ENCODE assay signal across 2 cellular contexts in genomic region chr16:71896688-71897368, GRCh38.
TF ChIP-seq lines count a peak whose summit lies in the region.

No MANE protein-coding gene starts in this region.

TF ChIP-seq in SK-N-SH, 30 proteins besides CTCF, POLR2A, EP300 and RAD21 (continued from another document):
- TF ChIP-seq PBX3 (IDR thresholded peaks at IDR 0.05), result no peak
- TF ChIP-seq TCF12 (IDR thresholded peaks at IDR 0.05), result no peak
- TF ChIP-seq, protein P1, sequence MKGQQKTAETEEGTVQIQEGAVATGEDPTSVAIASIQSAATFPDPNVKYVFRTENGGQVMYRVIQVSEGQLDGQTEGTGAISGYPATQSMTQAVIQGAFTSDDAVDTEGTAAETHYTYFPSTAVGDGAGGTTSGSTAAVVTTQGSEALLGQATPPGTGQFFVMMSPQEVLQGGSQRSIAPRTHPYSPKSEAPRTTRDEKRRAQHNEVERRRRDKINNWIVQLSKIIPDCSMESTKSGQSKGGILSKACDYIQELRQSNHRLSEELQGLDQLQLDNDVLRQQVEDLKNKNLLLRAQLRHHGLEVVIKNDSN (IDR thresholded peaks at IDR 0.05; ENCODE audit: borderline replicate concordance, low read depth), result no peak
- TF ChIP-seq, protein P2, sequence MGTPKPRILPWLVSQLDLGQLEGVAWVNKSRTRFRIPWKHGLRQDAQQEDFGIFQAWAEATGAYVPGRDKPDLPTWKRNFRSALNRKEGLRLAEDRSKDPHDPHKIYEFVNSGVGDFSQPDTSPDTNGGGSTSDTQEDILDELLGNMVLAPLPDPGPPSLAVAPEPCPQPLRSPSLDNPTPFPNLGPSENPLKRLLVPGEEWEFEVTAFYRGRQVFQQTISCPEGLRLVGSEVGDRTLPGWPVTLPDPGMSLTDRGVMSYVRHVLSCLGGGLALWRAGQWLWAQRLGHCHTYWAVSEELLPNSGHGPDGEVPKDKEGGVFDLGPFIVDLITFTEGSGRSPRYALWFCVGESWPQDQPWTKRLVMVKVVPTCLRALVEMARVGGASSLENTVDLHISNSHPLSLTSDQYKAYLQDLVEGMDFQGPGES (IDR thresholded peaks at IDR 0.05; ENCODE audit: low read depth, low read length), result no peak
- TF ChIP-seq FOXM1 (IDR thresholded peaks at IDR 0.05; ENCODE audit: low read depth), result no peak
- TF ChIP-seq POLR2AphosphoS5 (IDR thresholded peaks at IDR 0.05; ENCODE audit: low read depth, low read length), result no peak

TF ChIP-seq in SK-N-SH treated with all-trans-retinoic acid at 6 μM for 48 hours, 23 proteins besides CTCF, POLR2A, EP300 and RAD21 (continued from another document):
- TF ChIP-seq, protein P3, sequence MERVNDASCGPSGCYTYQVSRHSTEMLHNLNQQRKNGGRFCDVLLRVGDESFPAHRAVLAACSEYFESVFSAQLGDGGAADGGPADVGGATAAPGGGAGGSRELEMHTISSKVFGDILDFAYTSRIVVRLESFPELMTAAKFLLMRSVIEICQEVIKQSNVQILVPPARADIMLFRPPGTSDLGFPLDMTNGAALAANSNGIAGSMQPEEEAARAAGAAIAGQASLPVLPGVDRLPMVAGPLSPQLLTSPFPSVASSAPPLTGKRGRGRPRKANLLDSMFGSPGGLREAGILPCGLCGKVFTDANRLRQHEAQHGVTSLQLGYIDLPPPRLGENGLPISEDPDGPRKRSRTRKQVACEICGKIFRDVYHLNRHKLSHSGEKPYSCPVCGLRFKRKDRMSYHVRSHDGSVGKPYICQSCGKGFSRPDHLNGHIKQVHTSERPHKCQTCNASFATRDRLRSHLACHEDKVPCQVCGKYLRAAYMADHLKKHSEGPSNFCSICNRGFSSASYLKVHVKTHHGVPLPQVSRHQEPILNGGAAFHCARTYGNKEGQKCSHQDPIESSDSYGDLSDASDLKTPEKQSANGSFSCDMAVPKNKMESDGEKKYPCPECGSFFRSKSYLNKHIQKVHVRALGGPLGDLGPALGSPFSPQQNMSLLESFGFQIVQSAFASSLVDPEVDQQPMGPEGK (CRISPR knock-in tag; IDR thresholded peaks at IDR 0.05; ENCODE audit: borderline replicate concordance), result no peak
- TF ChIP-seq RARB (CRISPR knock-in tag; IDR thresholded peaks at IDR 0.05) (no peak), ZNF8 (CRISPR knock-in tag; IDR thresholded peaks at IDR 0.05) (no peak), ZNF565 (CRISPR knock-in tag; conservative IDR thresholded peaks at IDR 0.05; ENCODE audit: low read depth) (no peak)
- TF ChIP-seq, protein P4, sequence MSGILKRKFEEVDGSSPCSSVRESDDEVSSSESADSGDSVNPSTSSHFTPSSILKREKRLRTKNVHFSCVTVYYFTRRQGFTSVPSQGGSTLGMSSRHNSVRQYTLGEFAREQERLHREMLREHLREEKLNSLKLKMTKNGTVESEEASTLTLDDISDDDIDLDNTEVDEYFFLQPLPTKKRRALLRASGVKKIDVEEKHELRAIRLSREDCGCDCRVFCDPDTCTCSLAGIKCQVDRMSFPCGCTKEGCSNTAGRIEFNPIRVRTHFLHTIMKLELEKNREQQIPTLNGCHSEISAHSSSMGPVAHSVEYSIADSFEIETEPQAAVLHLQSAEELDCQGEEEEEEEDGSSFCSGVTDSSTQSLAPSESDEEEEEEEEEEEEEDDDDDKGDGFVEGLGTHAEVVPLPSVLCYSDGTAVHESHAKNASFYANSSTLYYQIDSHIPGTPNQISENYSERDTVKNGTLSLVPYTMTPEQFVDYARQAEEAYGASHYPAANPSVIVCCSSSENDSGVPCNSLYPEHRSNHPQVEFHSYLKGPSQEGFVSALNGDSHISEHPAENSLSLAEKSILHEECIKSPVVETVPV (CRISPR knock-in tag; IDR thresholded peaks at IDR 0.05), result no peak
